ENCODE assay signal across 1 cellular context in genomic region chr2:240460781-240461431, GRCh38.
TF ChIP-seq lines count a peak whose summit lies in the region.

No MANE protein-coding gene starts in this region.

TF ChIP-seq in SK-N-SH, 30 proteins besides CTCF, POLR2A, EP300 and RAD21 (continued from another document):
- TF ChIP-seq USF2 (IDR thresholded peaks at IDR 0.05; ENCODE audit: borderline replicate concordance, low read depth, low read length) (no peak), MAX (IDR thresholded peaks at IDR 0.05; ENCODE audit: low read depth) (no peak), FOXM1 (IDR thresholded peaks at IDR 0.05; ENCODE audit: low read depth) (no peak), GABPA (IDR thresholded peaks at IDR 0.05; ENCODE audit: low read depth) (no peak), FOXJ3 (CRISPR knock-in tag; IDR thresholded peaks at IDR 0.05) (no peak), JUND (IDR thresholded peaks at IDR 0.05) (no peak)
